In genomic region chr18:9926223-9926894, GRCh38 we compare ENCODE assay signal across 16 cellular contexts. TPM values are rescaled to one million over a fixed set of nuclear protein-coding genes. Genes with fewer than 3 reads are reported as not detected.
DNase-seq lines count a peak whose midpoint lies in the region; ATAC-seq, FAIRE-seq and TF ChIP-seq lines count a peak whose summit lies in the region.
"Had no signal": no experiment of that assay in that cellular context is flagged by ENCODE, and none has a peak within 500 bp of the region (broad histone marks: within the 10 kb centered on the region; RNA-seq: fewer than 3 reads in every experiment).

No MANE protein-coding gene starts in this region.

- H3K9ac ChIP-seq in mammary epithelial cell (ENCODE audit: insufficient read depth, low read length): no peak overlapping the region
- H3K9ac ChIP-seq in HepG2 (ENCODE audit: insufficient read depth, low read depth, low read length): no peak overlapping the region

- H3K36me3 ChIP-seq in mammary epithelial cell (ENCODE audit: insufficient read depth, low read length): peaks cover 3% of the 10 kb centered on the region
- H3K36me3 ChIP-seq in HepG2 (replicated peaks in 1 of 2; ENCODE audit: control insufficient read depth in 1 of 2, insufficient read depth in 2 of 2, low read length in 2 of 2): 0 out of 5 replicates have a peak, but pooled peaks cover 0 to 2% of the 10 kb centered on the region in 2 experiments
- H3K36me3 ChIP-seq in tibial artery: no peaks in the 10 kb centered on the region

- H3K4me1 Mint-ChIP-seq in MCF 10A (ENCODE audit: insufficient read depth, unreplicated experiment): peaks cover 35% of the 10 kb centered on the region
- peaks cover 83% of the 10 kb centered on the region for H3K4me1 Mint-ChIP-seq in activated naive CD8-positive, alpha-beta T cell treated with anti-CD3 and anti-CD28 coated beads, Interleukin-2, amount 50 U/mL, for 24 hours

- H3K79me2 ChIP-seq in mammary epithelial cell (ENCODE audit: insufficient read depth, low read length): peaks cover 99% of the 10 kb centered on the region
- H3K79me2 ChIP-seq in HepG2 (ENCODE audit: insufficient read depth, low read length): peaks cover 100% of the 10 kb centered on the region

- BruUV-seq in mammary epithelial cell (replicated peaks; lab: Mats Ljungman, UMichigan) (no TSS peak), MCF 10A (replicated peaks; lab: Mats Ljungman, UMichigan) (no TSS peak), HepG2 (replicated peaks; lab: Mats Ljungman, UMichigan) (no TSS peak)

- dilution Hi-C loops in mammary epithelial cell (cut with HindIII; ENCODE audit: low sequenced_read_pairs): no loop called here

- no peak overlapping the region for H2AFZ ChIP-seq in mammary epithelial cell (ENCODE audit: low read depth, low read length)
- no peak overlapping the region for H2AFZ ChIP-seq in HepG2 (ENCODE audit: low read length)

- POLR2A ChIA-PET in MCF 10A (lab: Yijun Ruan, JAX): interaction anchor here (0.7 to 5.2 kb wide), 5 partner anchors 9 to 311 kb away, joined by 3 to 57 read pairs (median 4); partner anchors contain the start of gene VAPA
- POLR2A ChIA-PET in HepG2 (lab: Yijun Ruan, JAX): no interaction called here

- no peak for TF ChIP-seq RAD21 in HepG2 (CRISPR knock-in tag; IDR thresholded peaks at IDR 0.05)

- CTCF ChIA-PET in mammary epithelial cell (lab: Charles Lee; ENCODE audit: low non-redundant PET) (no interaction called here), MCF 10A (lab: Yijun Ruan, JAX) (interaction anchor here (0.7 kb wide), 1 partner anchor 200 kb away, joined by 9 read pairs; no protein-coding TSS in a partner anchor), HepG2 (lab: Yijun Ruan, JAX; ENCODE audit: low intra/inter-chr PET ratio, low total read pairs) (no interaction called here)

- H3K4me1 ChIP-seq in mammary epithelial cell (ENCODE audit: insufficient read depth, low read length) (peaks cover 37% of the 10 kb centered on the region), HepG2 (ENCODE audit: insufficient read depth, low read length) (peaks cover 79% of the 10 kb centered on the region), tibial artery (peaks cover 0 to 98% (median 33%) of the 10 kb centered on the region in 4 donors)

- H3K36me3 Mint-ChIP-seq in MCF 10A (ENCODE audit: insufficient read depth, unreplicated experiment): peaks cover 7% of the 10 kb centered on the region
- peaks cover 9% of the 10 kb centered on the region for H3K36me3 Mint-ChIP-seq in activated naive CD8-positive, alpha-beta T cell treated with anti-CD3 and anti-CD28 coated beads, Interleukin-2, amount 50 U/mL, for 24 hours (ENCODE audit: low read depth)
- H3K36me3 Mint-ChIP-seq: activated CD8-positive, alpha-beta memory T cell treated with anti-CD3 and anti-CD28 coated beads, Interleukin-2, amount 10 ng/mL, durations not matched to agents 7 days and 5 days had no signal

- TF ChIP-seq CTCF in mammary epithelial cell (conservative IDR thresholded peaks at IDR 0.05 in 1 of 2, IDR thresholded peaks at IDR 0.05 in 1 of 2; ENCODE audit: extremely low read depth in 1 of 2, insufficient read depth in 1 of 2, low read depth in 1 of 2, low read length in 2 of 2) (no peak), MCF 10A (IDR thresholded peaks at IDR 0.05; ENCODE audit: unreplicated experiment) (no peak), HepG2 (CRISPR knock-in tag; IDR thresholded peaks at IDR 0.05) (no peak), tibial artery (IDR thresholded peaks at IDR 0.05) (no peak)

- H3K27ac Mint-ChIP-seq in MCF 10A (ENCODE audit: low read depth, unreplicated experiment): no peak overlapping the region
- H3K27ac Mint-ChIP-seq in activated naive CD8-positive, alpha-beta T cell treated with anti-CD3 and anti-CD28 coated beads, Interleukin-2, amount 50 U/mL, for 24 hours: no peak overlapping the region
- H3K27ac Mint-ChIP-seq: activated CD8-positive, alpha-beta memory T cell treated with anti-CD3 and anti-CD28 coated beads, Interleukin-2, amount 10 ng/mL, durations not matched to agents 7 days and 5 days; nephron progenitor cell had no signal

- H3K27me3 Mint-ChIP-seq in MCF 10A (ENCODE audit: insufficient read depth, unreplicated experiment): no peaks in the 10 kb centered on the region
- no peaks in the 10 kb centered on the region for H3K27me3 Mint-ChIP-seq in activated naive CD8-positive, alpha-beta T cell treated with anti-CD3 and anti-CD28 coated beads, Interleukin-2, amount 50 U/mL, for 24 hours
- H3K27me3 Mint-ChIP-seq: activated CD8-positive, alpha-beta memory T cell treated with anti-CD3 and anti-CD28 coated beads, Interleukin-2, amount 10 ng/mL, durations not matched to agents 7 days and 5 days had no signal

- FAIRE-seq in HepG2 (lab: Jason Lieb, UNC): no peak

- 80% methylated on average over 2 of the region's 2 CpGs for WGBS in mammary epithelial cell (ENCODE audit: low coverage, missing lambda C conversion rate)
- WGBS in HepG2 (ENCODE audit: low lambda C conversion rate): 46% methylated on average over 2 of the region's 2 CpGs

- TF ChIP-seq POLR2A in HepG2 (IDR thresholded peaks at IDR 0.05; ENCODE audit: insufficient read depth in 1 of 2, low read depth in 2 of 2, low read length in 2 of 2): no peak

- no peaks in the 10 kb centered on the region for H3K27me3 ChIP-seq in mammary epithelial cell (ENCODE audit: insufficient read depth, low read length)
- H3K27me3 ChIP-seq in HepG2 (ENCODE audit: control insufficient read depth in 1 of 2, insufficient read depth in 2 of 2, low read length in 2 of 2): no peaks in the 10 kb centered on the region
- no peaks in the 10 kb centered on the region for H3K27me3 ChIP-seq in tibial artery
- H3K27me3 ChIP-seq: SJSA1 had no signal

- H3K27ac ChIP-seq in mammary epithelial cell (ENCODE audit: insufficient read depth, low read depth, low read length) (peak overlapping the region; percentile 22), HepG2 (ENCODE audit: extremely low read length, insufficient read depth, low read length) (peak overlapping the region; percentile 45), tibial artery (peak overlapping the region; percentile 52 to 64)
- H3K27ac ChIP-seq: SJSA1 had no signal

- peaks cover 39% of the 10 kb centered on the region for H4K20me1 ChIP-seq in mammary epithelial cell (ENCODE audit: insufficient read depth, low read length)
- peaks cover 91% of the 10 kb centered on the region for H4K20me1 ChIP-seq in HepG2 (ENCODE audit: insufficient read depth, low read length)

- intact Hi-C loops in mammary epithelial cell (cut with micrococcal nuclease) (no loop called here), MCF 10A (cut with micrococcal nuclease) (no loop called here), HepG2 (cut with micrococcal nuclease; ENCODE audit: unreplicated experiment) (loop anchor here (2.0 kb wide), 1 partner anchor 124 kb away; no protein-coding TSS in a partner anchor), tibial artery (cut with DNase I; ENCODE audit: low total_unique reads) (no loop called here)

- ATAC-seq in activated naive CD8-positive, alpha-beta T cell treated with anti-CD3 and anti-CD28 coated beads, Interleukin-2, amount 50 U/mL, for 24 hours: peak; percentile 68
- ATAC-seq in HepG2 (peak; percentile 45), HG03521 (IDR thresholded peaks at IDR 0.05; ENCODE audit: unreplicated experiment) (no peak)
- ATAC-seq: activated CD8-positive, alpha-beta memory T cell treated with anti-CD3 and anti-CD28 coated beads, Interleukin-2, amount 10 ng/mL, durations not matched to agents 7 days and 5 days had no signal

- H3K4me3 Mint-ChIP-seq in MCF 10A (ENCODE audit: unreplicated experiment): no peak overlapping the region
- no peak overlapping the region for H3K4me3 Mint-ChIP-seq in activated naive CD8-positive, alpha-beta T cell treated with anti-CD3 and anti-CD28 coated beads, Interleukin-2, amount 50 U/mL, for 24 hours
- H3K4me3 Mint-ChIP-seq: activated CD8-positive, alpha-beta memory T cell treated with anti-CD3 and anti-CD28 coated beads, Interleukin-2, amount 10 ng/mL, durations not matched to agents 7 days and 5 days; nephron progenitor cell had no signal

- DNase-seq in mammary epithelial cell (no peak), MCF 10A (ENCODE audit: unreplicated experiment) (no peak), HepG2 (ENCODE audit: low spot score) (no peak), tibial artery (no peak), NCI-H2029 (lab: John Stamatoyannopoulos, UW) (no peak), OCI-M1 (lab: John Stamatoyannopoulos, UW) (no peak)
- DNase-seq in activated naive CD8-positive, alpha-beta T cell treated with anti-CD3 and anti-CD28 coated beads, Interleukin-2, amount 50 U/mL, for 24 hours: no peak
- DNase-seq: activated CD8-positive, alpha-beta memory T cell treated with anti-CD3 and anti-CD28 coated beads, Interleukin-2, amount 10 ng/mL, durations not matched to agents 7 days and 5 days; hippocampal formation; Kasumi-1; left ventricle myocardium superior; NCI-H2081; nephron progenitor cell had no signal

- no peak overlapping the region for H3K4me3 ChIP-seq in mammary epithelial cell (replicated peaks in 1 of 3; ENCODE audit: insufficient read depth in 1 of 3, low read depth in 2 of 3, low read length in 3 of 3)
- H3K4me3 ChIP-seq in HepG2 (replicated peaks in 1 of 3; ENCODE audit: insufficient read depth in 1 of 3, low read depth in 2 of 3, low read length in 3 of 3): no peak overlapping the region; a peak in 1 of 6 replicates
- H3K4me3 ChIP-seq in tibial artery: no peak overlapping the region
- H3K4me3 ChIP-seq: SJSA1 had no signal

- H3K9me3 ChIP-seq in mammary epithelial cell (replicated peaks; ENCODE audit: insufficient read depth, low read length) (no peaks in the 10 kb centered on the region), HepG2 (ENCODE audit: low read length) (no peaks in the 10 kb centered on the region), tibial artery (no peaks in the 10 kb centered on the region)
- H3K9me3 ChIP-seq: SJSA1 had no signal

- H3K4me2 ChIP-seq in mammary epithelial cell (ENCODE audit: insufficient read depth, low read depth, low read length): no peak overlapping the region
- H3K4me2 ChIP-seq in HepG2 (ENCODE audit: low read depth, low read length): peak overlapping the region; percentile 43; the same call in 1 of the 2 replicates

- in situ Hi-C loops in mammary epithelial cell (cut with MboI; ENCODE audit: low sequenced_read_pairs in 2 of 2) (no loop called here), HepG2 (cut with HindIII; ENCODE audit: extremely low pct_ligation_motif_present, low pct_unique_long_range_greater_than_20kb) (loop anchor here (10.0 kb wide), 1 partner anchor 122 kb away; no protein-coding TSS in a partner anchor)

- H3K9me3 Mint-ChIP-seq in MCF 10A (ENCODE audit: unreplicated experiment): no peaks in the 10 kb centered on the region
- H3K9me3 Mint-ChIP-seq in activated naive CD8-positive, alpha-beta T cell treated with anti-CD3 and anti-CD28 coated beads, Interleukin-2, amount 50 U/mL, for 24 hours: no peaks in the 10 kb centered on the region
- H3K9me3 Mint-ChIP-seq: nephron progenitor cell had no signal

- no peak for TF ChIP-seq EP300 in HepG2 (IDR thresholded peaks at IDR 0.05; ENCODE audit: low read depth in 2 of 2, low read length in 2 of 2)
- no peak for TF ChIP-seq EP300 in HepG2 (CRISPR knock-in tag; IDR thresholded peaks at IDR 0.05; ENCODE audit: borderline replicate concordance)

RNA-seq across cellular contexts. Expression of gene VAPA, which starts 12.5 kb away (rescaled TPM):
- total RNA-seq in mammary epithelial cell (100 to 1,000 TPM; 199 to 223 TPM), MCF 10A (2022) (247 and 286 TPM in 2 replicates), HepG2 (2016; rRNA removed; fragmentation: Illumina TruSeq; extraction: Trizol) (294 and 375 TPM in 2 replicates)
- polyA plus RNA-seq in mammary epithelial cell (225 TPM), HepG2 (2011; rRNA removed) (135 and 167 TPM in 2 replicates)
- polyA minus RNA-seq in mammary epithelial cell: 311 TPM
- 264 and 266 TPM in 2 replicates for total RNA-seq in HepG2 (2016; cell fraction: cytosol; rRNA removed; fragmentation: Illumina TruSeq; extraction: Trizol; ENCODE audit: low read depth)
- 297 and 387 TPM in 2 replicates for total RNA-seq in HepG2 (2016; cell fraction: insoluble cytoplasmic fraction; rRNA removed; fragmentation: Illumina TruSeq; extraction: Trizol)
- total RNA-seq in HepG2 (2016; cell fraction: membrane; rRNA removed; fragmentation: Illumina TruSeq; extraction: Trizol): 204 and 205 TPM in 2 replicates
- total RNA-seq in HepG2 (2016; cell fraction: nucleus; rRNA removed; fragmentation: Illumina TruSeq; extraction: Trizol): 154 and 169 TPM in 2 replicates
- 88.4 and 143 TPM in 2 replicates for polyA plus RNA-seq in HepG2 (2011; cell fraction: cytosol; rRNA removed)
- 42.2 and 58.3 TPM in 2 replicates for polyA plus RNA-seq in HepG2 (2011; cell fraction: nucleus; rRNA removed)
- polyA plus RNA-seq in HepG2 (2012): 139 and 149 TPM in 2 replicates
- 89.1 and 105 TPM in 2 replicates for polyA plus RNA-seq in HepG2 (2016; cell fraction: cytosol; fragmentation: Illumina TruSeq; extraction: Trizol; ENCODE audit: low read depth)
- 426 and 427 TPM in 2 replicates for polyA plus RNA-seq in HepG2 (2016; cell fraction: insoluble cytoplasmic fraction; fragmentation: Illumina TruSeq; extraction: Trizol; ENCODE audit: low read depth)
- 141 and 145 TPM in 2 replicates for polyA plus RNA-seq in HepG2 (2016; cell fraction: membrane; fragmentation: Illumina TruSeq; extraction: Trizol; ENCODE audit: low read depth)
- 175 and 198 TPM in 2 replicates for polyA plus RNA-seq in HepG2 (2016; cell fraction: nucleus; fragmentation: Illumina TruSeq; extraction: Trizol; ENCODE audit: insufficient read depth, low read depth)
- 70.7 and 89.7 TPM in 2 replicates for polyA minus RNA-seq in HepG2 (2011; rRNA and poly(A)+ RNA removed; ENCODE audit: low replicate concordance)
- 146 and 183 TPM in 2 replicates for polyA minus RNA-seq in HepG2 (2011; cell fraction: cytosol; rRNA and poly(A)+ RNA removed)
- polyA minus RNA-seq in HepG2 (2011; cell fraction: nucleus; rRNA and poly(A)+ RNA removed): 140 and 144 TPM in 2 replicates

RNA-seq across cellular contexts. Expression of gene TXNDC2, which starts 40.6 kb away (rescaled TPM):
- not detected for total RNA-seq in mammary epithelial cell
- polyA plus RNA-seq in mammary epithelial cell: 0.09 TPM
- polyA minus RNA-seq in mammary epithelial cell: 0.67 TPM
- total RNA-seq in MCF 10A (2022): not detected in 2 replicates
- total RNA-seq in HepG2 (2016; rRNA removed; fragmentation: Illumina TruSeq; extraction: Trizol): not detected in 2 replicates
- total RNA-seq in HepG2 (2016; cell fraction: cytosol; rRNA removed; fragmentation: Illumina TruSeq; extraction: Trizol; ENCODE audit: low read depth): not detected in 2 replicates
- total RNA-seq in HepG2 (2016; cell fraction: insoluble cytoplasmic fraction; rRNA removed; fragmentation: Illumina TruSeq; extraction: Trizol): not detected in 2 replicates
- not detected in 2 replicates for total RNA-seq in HepG2 (2016; cell fraction: membrane; rRNA removed; fragmentation: Illumina TruSeq; extraction: Trizol)
- not detected in 2 replicates for total RNA-seq in HepG2 (2016; cell fraction: nucleus; rRNA removed; fragmentation: Illumina TruSeq; extraction: Trizol)
- polyA plus RNA-seq in HepG2 (2011; rRNA removed): not detected in 2 replicates
- not detected in 2 replicates for polyA plus RNA-seq in HepG2 (2011; cell fraction: cytosol; rRNA removed)
- 0.09 TPM in 1 of 2 replicates, not detected in the other for polyA plus RNA-seq in HepG2 (2011; cell fraction: nucleus; rRNA removed)
- polyA plus RNA-seq in HepG2 (2012): 0.08 TPM in 1 of 2 replicates, not detected in the other
- 0.06 TPM in 1 of 2 replicates, not detected in the other for polyA plus RNA-seq in HepG2 (2016; cell fraction: cytosol; fragmentation: Illumina TruSeq; extraction: Trizol; ENCODE audit: low read depth)
- polyA plus RNA-seq in HepG2 (2016; cell fraction: insoluble cytoplasmic fraction; fragmentation: Illumina TruSeq; extraction: Trizol; ENCODE audit: low read depth): not detected in 2 replicates
- polyA plus RNA-seq in HepG2 (2016; cell fraction: membrane; fragmentation: Illumina TruSeq; extraction: Trizol; ENCODE audit: low read depth): not detected in 2 replicates
- polyA plus RNA-seq in HepG2 (2016; cell fraction: nucleus; fragmentation: Illumina TruSeq; extraction: Trizol; ENCODE audit: insufficient read depth, low read depth): not detected in 2 replicates
- 0.35 TPM in 1 of 2 replicates, not detected in the other for polyA minus RNA-seq in HepG2 (2011; rRNA and poly(A)+ RNA removed; ENCODE audit: low replicate concordance)
- not detected in 2 replicates for polyA minus RNA-seq in HepG2 (2011; cell fraction: cytosol; rRNA and poly(A)+ RNA removed)
- polyA minus RNA-seq in HepG2 (2011; cell fraction: nucleus; rRNA and poly(A)+ RNA removed): not detected in 2 replicates
- total RNA-seq: activated CD8-positive, alpha-beta memory T cell treated with anti-CD3 and anti-CD28 coated beads, Interleukin-2, amount 10 ng/mL, durations not matched to agents 7 days and 5 days; left ventricle myocardium superior; skeletal muscle tissue had no signal
